In genomic region chr6:35602133-35602946, GRCh38 we compare ENCODE assay signal across 8 cellular contexts.
DNase-seq lines count a peak whose midpoint lies in the region; ATAC-seq and TF ChIP-seq lines count a peak whose summit lies in the region.

No MANE protein-coding gene starts in this region.

- no peak overlapping the region for H2AFZ ChIP-seq in GM23338

- no peak for TF ChIP-seq CTCF in GM23338 (conservative IDR thresholded peaks at IDR 0.05; ENCODE audit: low read depth in 2 of 2)
- no peak for TF ChIP-seq CTCF in fibroblast of pulmonary artery (IDR thresholded peaks at IDR 0.05; ENCODE audit: low read length, missing control alignments)
- no peak for TF ChIP-seq CTCF in prostate gland (IDR thresholded peaks at IDR 0.05)
- TF ChIP-seq CTCF in GM13976 (IDR thresholded peaks at IDR 0.05; ENCODE audit: borderline replicate concordance, control extremely low read depth, extremely low read depth, insufficient read depth, missing control alignments) = no peak

- no peaks in the 10 kb centered on the region for H3K27me3 Mint-ChIP-seq in GM23338 (ENCODE audit: insufficient read depth, low read depth, poor library complexity)
- H3K27me3 Mint-ChIP-seq in T-helper 1 cell treated with Interleukin-12 subunit alpha and Interleukin-12 subunit beta and Interleukin-4 antibody, amounts not matched to agents 30 μg/mL and 1 μg/mL, for 36 hours (ENCODE audit: low read depth) = no peaks in the 10 kb centered on the region

- ATAC-seq in GM23338 (no peak; the same call in 2 of the 3 replicates), GM21786 (IDR thresholded peaks at IDR 0.05; ENCODE audit: unreplicated experiment) (no peak)

- no peaks in the 10 kb centered on the region for H3K79me2 ChIP-seq in GM23338 (replicated peaks; ENCODE audit: insufficient read depth)

- no peaks in the 10 kb centered on the region for H3F3A ChIP-seq in GM23338 (replicated peaks; ENCODE audit: low read depth)

- H3K4me1 ChIP-seq in GM23338 (ENCODE audit: insufficient read depth) (peaks cover 20% of the 10 kb centered on the region), prostate gland (replicated peaks) (peaks cover 15% of the 10 kb centered on the region)

- H3K9me2 ChIP-seq in GM23338 (ENCODE audit: insufficient read depth) = no peaks in the 10 kb centered on the region

- no peaks in the 10 kb centered on the region for H4K20me1 ChIP-seq in GM23338 (replicated peaks; ENCODE audit: insufficient read depth)

- no peaks in the 10 kb centered on the region for H3K9me3 ChIP-seq in prostate gland

- H3K36me3 Mint-ChIP-seq in GM23338 (ENCODE audit: low read depth) = peaks cover 13% of the 10 kb centered on the region; the same call in 2 of the 3 replicates
- H3K36me3 Mint-ChIP-seq in T-helper 1 cell treated with Interleukin-12 subunit alpha and Interleukin-12 subunit beta and Interleukin-4 antibody, amounts not matched to agents 30 μg/mL and 1 μg/mL, for 36 hours (ENCODE audit: low read depth) = peaks cover 14% of the 10 kb centered on the region

- H3K4me2 ChIP-seq in GM23338 = peak overlapping the region; percentile 60; the same call in 1 of the 2 replicates

- H3K36me3 ChIP-seq in GM23338 (ENCODE audit: insufficient read depth) (no peaks in the 10 kb centered on the region), prostate gland (no peaks in the 10 kb centered on the region)

- H3K4me3 ChIP-seq in GM23338 = no peak overlapping the region
- H3K4me3 ChIP-seq in fibroblast of pulmonary artery (replicated peaks; ENCODE audit: low read depth, low read length) = peak overlapping the region; percentile 7
- no peak overlapping the region for H3K4me3 ChIP-seq in prostate gland

- peaks cover 27% of the 10 kb centered on the region for H3K4me1 Mint-ChIP-seq in GM23338
- H3K4me1 Mint-ChIP-seq in T-helper 1 cell treated with Interleukin-12 subunit alpha and Interleukin-12 subunit beta and Interleukin-4 antibody, amounts not matched to agents 30 μg/mL and 1 μg/mL, for 36 hours (ENCODE audit: low read depth) = peaks cover 50% of the 10 kb centered on the region

- no peak overlapping the region for H3K4me3 Mint-ChIP-seq in GM23338
- H3K4me3 Mint-ChIP-seq in T-helper 1 cell treated with Interleukin-12 subunit alpha and Interleukin-12 subunit beta and Interleukin-4 antibody, amounts not matched to agents 30 μg/mL and 1 μg/mL, for 36 hours = peak overlapping the region; percentile 83

- DNase-seq in GM23338 (ENCODE audit: low spot score) (no peak), fibroblast of pulmonary artery (ENCODE audit: low read depth) (peak; percentile 82), prostate gland (ENCODE audit: low spot score) (peak; percentile 51), GM13976 (ENCODE audit: low spot score) (no peak), RKO (ENCODE audit: low spot score) (no peak)
- DNase-seq in stimulated activated CD4-positive, alpha-beta T cell treated with anti-CD3 and anti-CD28 coated beads, Interleukin-4, amount 100 ng/mL, for 4 hours = no peak

- no peaks in the 10 kb centered on the region for H3K9me3 Mint-ChIP-seq in GM23338
- no peaks in the 10 kb centered on the region for H3K9me3 Mint-ChIP-seq in T-helper 1 cell treated with Interleukin-12 subunit alpha and Interleukin-12 subunit beta and Interleukin-4 antibody, amounts not matched to agents 30 μg/mL and 1 μg/mL, for 36 hours

- in situ Hi-C loops in GM13976 (cut with MboI; ENCODE audit: low sequenced_read_pairs, unreplicated experiment) = no loop called here

- H3K27ac Mint-ChIP-seq in GM23338 = peak overlapping the region; percentile 61; the same call in 1 of the 2 replicates
- peak overlapping the region; percentile 93 for H3K27ac Mint-ChIP-seq in T-helper 1 cell treated with Interleukin-12 subunit alpha and Interleukin-12 subunit beta and Interleukin-4 antibody, amounts not matched to agents 30 μg/mL and 1 μg/mL, for 36 hours

- peak overlapping the region; percentile 16; the same call in 1 of the 2 replicates for H3K27ac ChIP-seq in GM23338 (ENCODE audit: low read depth)
- peak overlapping the region; percentile 93 to 94 for H3K27ac ChIP-seq in prostate gland

- TF ChIP-seq POLR2A in prostate gland (IDR thresholded peaks at IDR 0.05) = no peak

- intact Hi-C loops in prostate gland (cut with DNase I) = loop anchor here (5.0 kb wide), 1 partner anchor 85 kb away; the partner anchor contains the start of gene FKBP5

- 35% methylated on average over 6 of the region's 6 CpGs for WGBS in prostate gland

- H3K27me3 ChIP-seq in GM23338 (ENCODE audit: insufficient read depth) (no peaks in the 10 kb centered on the region), prostate gland (replicated peaks; ENCODE audit: insufficient read depth) (no peaks in the 10 kb centered on the region)

TF ChIP-seq in GM23338, 12 proteins besides CTCF, POLR2A, EP300 and RAD21 (continues in another document):
- TF ChIP-seq JUNB (IDR thresholded peaks at IDR 0.05; ENCODE audit: unreplicated experiment) = no peak
- TF ChIP-seq ZNF114 (CRISPR knock-in tag; IDR thresholded peaks at IDR 0.05) = no peak
- no peak for TF ChIP-seq EZH2 (IDR thresholded peaks at IDR 0.05; ENCODE audit: low read depth, unreplicated experiment)
- no peak for TF ChIP-seq ZNF331 (CRISPR knock-in tag; IDR thresholded peaks at IDR 0.05; ENCODE audit: low read depth)
- TF ChIP-seq CREB1 (CRISPR knock-in tag; IDR thresholded peaks at IDR 0.05; ENCODE audit: low read depth) = no peak
- TF ChIP-seq EZH2phosphoT487 (IDR thresholded peaks at IDR 0.05; ENCODE audit: unreplicated experiment) = no peak
- no peak for TF ChIP-seq STAT1 (IDR thresholded peaks at IDR 0.05; ENCODE audit: unreplicated experiment)
- TF ChIP-seq NANOG (IDR thresholded peaks at IDR 0.05; ENCODE audit: borderline replicate concordance) = no peak
- TF ChIP-seq POLR2AphosphoS5 (IDR thresholded peaks at IDR 0.05; ENCODE audit: low read depth) = no peak
- no peak for TF ChIP-seq ETS1 (IDR thresholded peaks at IDR 0.05)
- TF ChIP-seq REST (IDR thresholded peaks at IDR 0.05; ENCODE audit: unreplicated experiment) = no peak

Comparison
In these comparisons a context has a peak if more than half of its experiments do, and no peak if none do; other contexts are left out.
1. DNase-seq: peak in fibroblast of pulmonary artery (single experiment) and prostate gland (single experiment); none in GM23338 (single experiment), GM13976 (single experiment), stimulated activated CD4-positive, alpha-beta T cell treated with anti-CD3 and anti-CD28 coated beads, Interleukin-4, amount 100 ng/mL, for 4 hours (0 of 2) and RKO (single experiment).